ENCODE assay signal across 18 cellular contexts in genomic region chr14:51602176-51602759, GRCh38.
"Had no signal": no experiment of that assay in that cellular context is flagged by ENCODE, and none has a peak within 500 bp of the region (broad histone marks: within the 10 kb centered on the region; RNA-seq: fewer than 3 reads in every experiment).

No MANE protein-coding gene starts in this region.

- H3K4me3 Mint-ChIP-seq: activated B cell treated with CpG ODN at 0.5 μM for 24 hours; activated CD4-positive, alpha-beta memory T cell treated with anti-CD3 and anti-CD28 coated beads, Interleukin-2, amount 10 ng/mL, durations not matched to agents 7 days and 5 days; activated naive CD8-positive, alpha-beta T cell treated with anti-CD3 and anti-CD28 coated beads, Interleukin-2, amount 10 ng/mL, durations not matched to agents 7 days and 5 days; mesothelial cell of epicardium; stimulated activated naive CD8-positive, alpha-beta T cell treated with anti-CD3 and anti-CD28 coated beads, Interleukin-15, Interleukin-2, amounts not matched to agents 100 ng/mL and 50 ng/mL, for 24 hours had no signal

- H3K27me3 ChIP-seq: body of pancreas, suprapubic skin, transverse colon had no signal

- H3K4me3 ChIP-seq: body of pancreas, lung, suprapubic skin, transverse colon had no signal

- H3K9me3 ChIP-seq: body of pancreas, suprapubic skin, transverse colon had no signal

- H3K27ac ChIP-seq: body of pancreas, suprapubic skin had no signal

- ATAC-seq: body of pancreas had no signal

- H3K27ac Mint-ChIP-seq: activated B cell treated with CpG ODN at 0.5 μM for 24 hours; activated CD4-positive, alpha-beta memory T cell treated with anti-CD3 and anti-CD28 coated beads, Interleukin-2, amount 10 ng/mL, durations not matched to agents 7 days and 5 days; activated naive CD8-positive, alpha-beta T cell treated with anti-CD3 and anti-CD28 coated beads, Interleukin-2, amount 10 ng/mL, durations not matched to agents 7 days and 5 days; activated T-helper 2 cell treated with anti-CD3 and anti-CD28 coated beads, Interferon-gamma antibody, Interleukin-2, Interleukin-4, amounts not matched to agents 10 μg/mL and 5 μg/mL and 100 μg/mL, durations not matched to agents 14 hours and 24 hours and 36 hours; mesothelial cell of epicardium; stimulated activated naive CD8-positive, alpha-beta T cell treated with anti-CD3 and anti-CD28 coated beads, Interleukin-15, Interleukin-2, amounts not matched to agents 100 ng/mL and 50 ng/mL, for 24 hours had no signal

- H3K9me3 Mint-ChIP-seq: activated B cell treated with CpG ODN at 0.5 μM for 24 hours; activated CD4-positive, alpha-beta memory T cell treated with anti-CD3 and anti-CD28 coated beads, Interleukin-2, amount 10 ng/mL, durations not matched to agents 7 days and 5 days; activated naive CD8-positive, alpha-beta T cell treated with anti-CD3 and anti-CD28 coated beads, Interleukin-2, amount 10 ng/mL, durations not matched to agents 7 days and 5 days; activated T-helper 2 cell treated with anti-CD3 and anti-CD28 coated beads, Interferon-gamma antibody, Interleukin-2, Interleukin-4, amounts not matched to agents 10 μg/mL and 5 μg/mL and 100 μg/mL, durations not matched to agents 14 hours and 24 hours and 36 hours; mesothelial cell of epicardium; stimulated activated naive CD8-positive, alpha-beta T cell treated with anti-CD3 and anti-CD28 coated beads, Interleukin-15, Interleukin-2, amounts not matched to agents 100 ng/mL and 50 ng/mL, for 24 hours had no signal

- H3K4me1 Mint-ChIP-seq: activated B cell treated with CpG ODN at 0.5 μM for 24 hours; activated CD4-positive, alpha-beta memory T cell treated with anti-CD3 and anti-CD28 coated beads, Interleukin-2, amount 10 ng/mL, durations not matched to agents 7 days and 5 days had no signal

- H3K27me3 Mint-ChIP-seq: progenitor cell of endocrine pancreas had no signal

- DNase-seq: activated B cell treated with CpG ODN at 0.5 μM for 24 hours; activated CD4-positive, alpha-beta memory T cell treated with anti-CD3 and anti-CD28 coated beads, Interleukin-2, amount 10 ng/mL, durations not matched to agents 7 days and 5 days; activated CD4-positive, alpha-beta T cell treated with anti-CD3 and anti-CD28 coated beads for 48 hours; activated naive CD4-positive, alpha-beta T cell treated with Interleukin-2 at 50 U/mL for 16 hours; activated naive CD8-positive, alpha-beta T cell treated with anti-CD3 and anti-CD28 coated beads, Interleukin-2, amount 10 ng/mL, durations not matched to agents 7 days and 5 days; activated T-cell treated with anti-CD3 and anti-CD28 coated beads, Interleukin-2, amount 50 U/mL, for 1 hour; body of pancreas; foreskin melanocyte; glutamatergic neuron; occipital lobe; stimulated activated CD4-positive, alpha-beta T cell treated with anti-CD3 and anti-CD28 coated beads, Interleukin-2, amount 100 ng/mL, for 24 hours; transverse colon had no signal

- H3K4me1 ChIP-seq: body of pancreas had no signal

- H3K36me3 ChIP-seq: suprapubic skin, transverse colon had no signal

- H3K36me3 Mint-ChIP-seq: activated naive CD8-positive, alpha-beta T cell treated with anti-CD3 and anti-CD28 coated beads, Interleukin-2, amount 10 ng/mL, durations not matched to agents 7 days and 5 days; mesothelial cell of epicardium had no signal
